ENCODE assay signal across 12 cellular contexts in the genomic region with DNA sequence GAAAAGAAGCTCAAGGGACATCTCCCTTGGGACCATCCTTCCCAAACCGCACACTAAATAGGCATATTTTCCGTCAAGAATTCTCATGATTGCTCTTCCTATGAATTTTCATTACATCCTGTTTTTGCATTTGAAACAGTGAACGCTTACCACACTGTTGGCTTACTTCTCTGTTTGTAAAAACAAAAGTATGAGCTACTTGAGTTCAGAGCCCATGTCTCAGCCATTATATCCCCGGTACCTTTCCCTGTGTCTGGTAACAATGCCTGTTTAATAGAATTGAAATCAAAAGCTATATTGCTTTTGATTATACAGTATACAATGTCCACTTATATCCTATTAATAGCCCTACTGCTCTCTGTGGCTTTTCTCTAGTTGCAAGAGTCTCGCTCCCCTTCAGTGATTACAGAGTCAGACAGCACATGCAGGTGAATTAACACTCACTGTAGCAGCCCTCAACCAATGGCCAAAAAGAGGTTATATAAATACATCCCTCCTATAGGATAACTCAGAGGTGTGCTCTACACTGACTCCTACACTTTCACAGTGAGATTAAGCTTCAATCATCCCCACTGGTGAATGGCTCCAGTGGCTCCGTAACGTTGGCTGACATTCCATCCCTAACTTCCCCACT.
"Had no signal": no experiment of that assay in that cellular context is flagged by ENCODE, and none has a peak within 500 bp of the region (broad histone marks: within the 10 kb centered on the region; RNA-seq: fewer than 3 reads in every experiment).

No MANE protein-coding gene starts in this region.

- H3K9me3 ChIP-seq: lower lobe of right lung, stomach, testis, upper lobe of right lung had no signal

- ATAC-seq: left cardiac atrium, lower lobe of right lung, sciatic nerve, upper lobe of right lung had no signal

- H3K4me3 ChIP-seq: lower lobe of right lung, stomach, testis, upper lobe of right lung had no signal

- H3K4me1 ChIP-seq: lower lobe of right lung, testis, upper lobe of right lung had no signal

- H3K36me3 ChIP-seq: lower lobe of right lung, stomach, upper lobe of right lung had no signal

- H3K27ac ChIP-seq: lower lobe of right lung, stomach, testis, upper lobe of right lung had no signal

- DNase-seq: activated B cell treated with CpG ODN at 0.5 μM for 24 hours; activated CD4-positive, alpha-beta T cell treated with anti-CD3 and anti-CD28 coated beads for 48 hours; activated CD8-positive, alpha-beta memory T cell treated with anti-CD3 and anti-CD28 coated beads, Interleukin-2, amount 50 U/mL, for 48 hours; activated gamma-delta T cell treated with Interleukin-2 at 50 U/mL for 16 hours; amniotic stem cell; left cardiac atrium; lower lobe of right lung; midbrain; stomach; testis; upper lobe of right lung had no signal

- H3K27me3 ChIP-seq: stomach, testis, upper lobe of right lung had no signal
